8 cellular contexts compared by ENCODE assay signal in the genomic region with DNA sequence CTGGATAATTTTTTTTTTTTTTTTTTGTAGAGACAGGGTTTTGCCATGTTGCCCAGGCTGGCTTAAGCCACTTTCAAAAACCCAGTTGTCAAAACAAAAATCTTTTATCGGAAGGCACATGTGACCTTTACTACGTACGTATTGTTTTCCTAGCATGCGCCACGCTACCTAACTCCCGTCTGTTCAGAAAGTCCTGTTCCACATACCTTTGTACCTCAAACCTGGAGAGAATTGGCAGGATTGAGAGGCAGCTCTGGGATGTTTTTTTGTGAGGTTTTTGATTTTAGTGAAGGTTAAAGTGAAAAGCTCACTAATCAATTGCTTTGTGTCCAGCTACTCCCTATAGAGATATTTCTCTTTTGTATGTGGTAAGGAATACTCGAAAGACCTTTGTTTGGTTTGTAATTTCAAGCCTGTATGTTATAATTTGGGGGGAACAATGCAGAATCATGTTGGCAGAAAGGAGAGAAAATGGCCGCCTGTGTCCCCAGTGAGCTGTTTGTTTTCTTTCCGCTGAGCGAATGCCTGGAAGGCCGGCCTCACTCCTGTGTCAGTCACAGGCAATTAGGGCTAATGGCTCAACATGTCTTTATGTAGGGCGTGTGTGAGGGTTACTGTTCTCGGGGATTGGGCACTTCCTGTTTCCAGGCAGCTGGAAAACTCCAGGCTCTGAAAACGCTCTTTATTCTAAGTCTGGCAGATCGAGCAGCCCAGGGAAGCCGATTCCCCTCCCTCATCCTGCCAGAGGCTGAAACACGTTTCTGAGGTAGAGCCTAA.
A peak's percentile ranks its signal among the peaks of the same experiment; 100 is the strongest.
DNase-seq lines count a peak whose midpoint lies in the region; ATAC-seq and TF ChIP-seq lines count a peak whose summit lies in the region.

No MANE protein-coding gene starts in this region.

- H2AK9ac ChIP-seq in IMR-90 (replicated peaks; ENCODE audit: low read depth, low read length, poor library complexity), result no peak overlapping the region

- H2BK20ac ChIP-seq in IMR-90 (ENCODE audit: low read depth, low read length), result peak overlapping the region; percentile 43; the same call in 1 of the 2 replicates

- CTCF ChIA-PET in IMR-90 (lab: Yijun Ruan, JAX), result no interaction called here

- BruUV-seq in IMR-90 (replicated peaks; lab: Mats Ljungman, UMichigan), result no TSS peak

- TF ChIP-seq POLR2A in IMR-90 (IDR thresholded peaks at IDR 0.05; ENCODE audit: low read depth, low read length), result no peak

- TF ChIP-seq CTCF in IMR-90 (conservative IDR thresholded peaks at IDR 0.05; ENCODE audit: low read depth, low read length), result no peak

- no peaks in the 10 kb centered on the region for H4K20me1 ChIP-seq in IMR-90 (ENCODE audit: insufficient read depth, low read length)

- peak overlapping the region; percentile 85 for H3K18ac ChIP-seq in IMR-90 (ENCODE audit: low read depth, low read length)

- POLR2A ChIA-PET in IMR-90 (lab: Charles Lee; ENCODE audit: unreplicated experiment), result no interaction called here

- peak overlapping the region; percentile 88 to 90 for H4K8ac ChIP-seq in IMR-90 (ENCODE audit: low read depth in 2 of 2, low read length in 2 of 2)

- H2AFZ ChIP-seq in IMR-90 (replicated peaks; ENCODE audit: low read length, poor library complexity), result peak overlapping the region; percentile 79

- H3K4me1 ChIP-seq in IMR-90 (ENCODE audit: control insufficient read depth, insufficient read depth, low read length), result no peaks in the 10 kb centered on the region
- H3K4me1 ChIP-seq in rectal smooth muscle tissue (ENCODE audit: control insufficient read depth, insufficient read depth, low read length), result peaks cover 8% of the 10 kb centered on the region

- no peaks in the 10 kb centered on the region; the same call in 1 of the 2 replicates for H3K9me1 ChIP-seq in IMR-90 (ENCODE audit: insufficient read depth, low read length)

- in situ Hi-C loops in IMR-90 (cut with MboI; ENCODE audit: low sequenced_read_pairs), result no loop called here

- peak overlapping the region; percentile 1; the same call in 1 of the 3 replicates for H2BK15ac ChIP-seq in IMR-90 (ENCODE audit: low read depth, low read length)

- H3K27ac ChIP-seq in IMR-90 (ENCODE audit: insufficient read depth, low read length) (peak overlapping the region; percentile 2), rectal smooth muscle tissue (ENCODE audit: low read depth, low read length) (peak overlapping the region; percentile 74)

- whole genome bisulfite sequencing in IMR-90 (ENCODE audit: extremely low coverage in 2 of 2, insufficient read length in 1 of 2), 2 experiments, result 39% methylated on average over 4 of the region's 17 CpGs; no CpG with 5 or more reads in 1 of the 2 experiments

- H3K14ac ChIP-seq in IMR-90 (replicated peaks; ENCODE audit: low read depth, low read length), result peak overlapping the region; percentile 59

- H2BK5ac ChIP-seq in IMR-90 (ENCODE audit: low read depth, low read length, poor library complexity, severe bottlenecking), result no peak overlapping the region

- peak overlapping the region; percentile 59 for H3K4ac ChIP-seq in IMR-90 (ENCODE audit: low read depth, low read length)

- H3K23ac ChIP-seq in IMR-90 (ENCODE audit: low read depth, low read length), result peak overlapping the region; percentile 4; the same call in 1 of the 2 replicates

- H2AK5ac ChIP-seq in IMR-90 (ENCODE audit: low read depth, low read length), result 0 out of 2 replicates have a peak overlapping the region, but pooled peaks have one; percentile 52

- intact Hi-C loops in IMR-90 (cut with micrococcal nuclease), result no loop called here

- H3K36me3 ChIP-seq in IMR-90 (ENCODE audit: control insufficient read depth, insufficient read depth, low read length) (peaks cover 10% of the 10 kb centered on the region), rectal smooth muscle tissue (ENCODE audit: control insufficient read depth, insufficient read depth, low read length) (peaks cover 4% of the 10 kb centered on the region)

- H3K9ac ChIP-seq in IMR-90 (ENCODE audit: low read depth, low read length), result no peak overlapping the region; the same call in 1 of the 2 replicates
- H3K9ac ChIP-seq in rectal smooth muscle tissue (ENCODE audit: low read length), result no peak overlapping the region

- H3K9me3 ChIP-seq in IMR-90 (ENCODE audit: control insufficient read depth, insufficient read depth, low read length), result no peaks in the 10 kb centered on the region

- H3K4me3 ChIP-seq in IMR-90 (ENCODE audit: insufficient read depth, low read depth, low read length) (no peak overlapping the region), rectal smooth muscle tissue (ENCODE audit: low read length) (no peak overlapping the region)

- H3K27me3 ChIP-seq in IMR-90 (ENCODE audit: control insufficient read depth, insufficient read depth, low read length) (no peaks in the 10 kb centered on the region), rectal smooth muscle tissue (ENCODE audit: control insufficient read depth, insufficient read depth, low read length) (no peaks in the 10 kb centered on the region)

- dilution Hi-C loops in IMR-90 (cut with HindIII; ENCODE audit: low sequenced_read_pairs, unreplicated experiment), result no loop called here

- H4K91ac ChIP-seq in IMR-90 (ENCODE audit: insufficient read depth, low read depth, low read length), result peak overlapping the region; percentile 40

- H4K5ac ChIP-seq in IMR-90 (ENCODE audit: low read depth, low read length), result peak overlapping the region; percentile 79

- H2BK120ac ChIP-seq in IMR-90 (ENCODE audit: low read depth, low read length), result peak overlapping the region; percentile 56; the same call in 1 of the 2 replicates

- H3K79me1 ChIP-seq in IMR-90 (ENCODE audit: low read depth in 1 of 2, low read length in 2 of 2), result peaks cover 0 to 3% of the 10 kb centered on the region in 2 experiments; a peak in 1 of 4 replicates

- TF ChIP-seq RAD21 in IMR-90 (IDR thresholded peaks at IDR 0.05; ENCODE audit: low read length), result no peak

- H3K4me2 ChIP-seq in IMR-90 (ENCODE audit: low read depth, low read length), result peak overlapping the region; percentile 7

- ATAC-seq in IMR-90 (ENCODE audit: low read depth), result peak; percentile 69
- no peak for ATAC-seq in HG02884 (IDR thresholded peaks at IDR 0.05; ENCODE audit: unreplicated experiment)
- ATAC-seq in GM21526 (IDR thresholded peaks at IDR 0.05; ENCODE audit: low FRiP score, unreplicated experiment), result no peak
- ATAC-seq in GM19023 (IDR thresholded peaks at IDR 0.05; ENCODE audit: unreplicated experiment), result no peak

- DNase-seq in IMR-90 (peak; percentile 42), anterior cingulate cortex (lab: John Stamatoyannopoulos, UW) (peak in 57 of 58 donors; percentile 6 to 96 (median 82)), hippocampal formation (lab: John Stamatoyannopoulos, UW) (peak; percentile 88 to 97), DMS53 treated with DMSO at 0.1 percent for 48 hours (lab: John Stamatoyannopoulos, UW; ENCODE audit: unreplicated experiment) (no peak)

- H3K56ac ChIP-seq in IMR-90 (ENCODE audit: extremely low read depth, insufficient read depth, low read length), result no peak overlapping the region

TF ChIP-seq in IMR-90, 13 proteins besides CTCF, POLR2A, EP300 and RAD21:
- TF ChIP-seq MAZ (IDR thresholded peaks at IDR 0.05; ENCODE audit: borderline replicate concordance, low read depth, low read length) (no peak), CHD1 (IDR thresholded peaks at IDR 0.05; ENCODE audit: low read depth, low read length) (no peak), SMC3 (IDR thresholded peaks at IDR 0.05; ENCODE audit: low read depth, low read length) (no peak), MAFK (IDR thresholded peaks at IDR 0.05; ENCODE audit: low read depth, low read length) (no peak), MXI1 (IDR thresholded peaks at IDR 0.05; ENCODE audit: borderline replicate concordance, low read depth, low read length) (no peak), RCOR1 (IDR thresholded peaks at IDR 0.05; ENCODE audit: insufficient replicate concordance, low read length) (no peak), USF2 (IDR thresholded peaks at IDR 0.05; ENCODE audit: low read depth, low read length) (no peak), RFX5 (IDR thresholded peaks at IDR 0.05; ENCODE audit: low read depth, low read length) (no peak), BHLHE40 (IDR thresholded peaks at IDR 0.05; ENCODE audit: low read depth, low read length) (no peak), FOS (IDR thresholded peaks at IDR 0.05; ENCODE audit: low read depth, low read length) (no peak)
- TF ChIP-seq, protein P1, sequence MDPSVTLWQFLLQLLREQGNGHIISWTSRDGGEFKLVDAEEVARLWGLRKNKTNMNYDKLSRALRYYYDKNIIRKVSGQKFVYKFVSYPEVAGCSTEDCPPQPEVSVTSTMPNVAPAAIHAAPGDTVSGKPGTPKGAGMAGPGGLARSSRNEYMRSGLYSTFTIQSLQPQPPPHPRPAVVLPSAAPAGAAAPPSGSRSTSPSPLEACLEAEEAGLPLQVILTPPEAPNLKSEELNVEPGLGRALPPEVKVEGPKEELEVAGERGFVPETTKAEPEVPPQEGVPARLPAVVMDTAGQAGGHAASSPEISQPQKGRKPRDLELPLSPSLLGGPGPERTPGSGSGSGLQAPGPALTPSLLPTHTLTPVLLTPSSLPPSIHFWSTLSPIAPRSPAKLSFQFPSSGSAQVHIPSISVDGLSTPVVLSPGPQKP (IDR thresholded peaks at IDR 0.05; ENCODE audit: borderline replicate concordance, low read depth, low read length), result no peak
